Comparison of ENCODE assay signal across 19 cellular contexts in genomic region chr9:105280730-105281129, GRCh38. TPM values are rescaled to one million over a fixed set of nuclear protein-coding genes. Genes with fewer than 3 reads are reported as not detected.
DNase-seq lines count a peak whose midpoint lies in the region; ATAC-seq, FAIRE-seq and TF ChIP-seq lines count a peak whose summit lies in the region.
"Had no signal": no experiment of that assay in that cellular context is flagged by ENCODE, and none has a peak within 500 bp of the region (broad histone marks: within the 10 kb centered on the region; RNA-seq: fewer than 3 reads in every experiment).

No MANE protein-coding gene starts in this region.

- H3K27me3 ChIP-seq in dorsolateral prefrontal cortex, result no peaks in the 10 kb centered on the region
- H3K27me3 ChIP-seq: testis had no signal

- H3K4me3 Mint-ChIP-seq in naive thymus-derived CD8-positive, alpha-beta T cell, result no peak overlapping the region
- H3K4me3 Mint-ChIP-seq: activated naive CD4-positive, alpha-beta T cell treated with anti-CD3 and anti-CD28 coated beads for 36 hours; brain; CD8-positive, alpha-beta T cell had no signal

- FAIRE-seq in GM19239 (lab: Jason Lieb, UNC), result no peak
- FAIRE-seq: frontal cortex had no signal

- H3K27ac Mint-ChIP-seq in naive thymus-derived CD8-positive, alpha-beta T cell, result no peak overlapping the region
- H3K27ac Mint-ChIP-seq: activated naive CD4-positive, alpha-beta T cell treated with anti-CD3 and anti-CD28 coated beads for 36 hours; brain; CD8-positive, alpha-beta T cell had no signal

- ATAC-seq in GM19351 (IDR thresholded peaks at IDR 0.05; ENCODE audit: unreplicated experiment) (peak; percentile 44), HG03442 (IDR thresholded peaks at IDR 0.05; ENCODE audit: unreplicated experiment) (no peak), HG03457 (IDR thresholded peaks at IDR 0.05; ENCODE audit: unreplicated experiment) (no peak)
- ATAC-seq in naive thymus-derived CD8-positive, alpha-beta T cell, result no peak
- ATAC-seq: CD8-positive, alpha-beta T cell had no signal

- intact Hi-C loops in dorsolateral prefrontal cortex (cut with DNase I), result no loop called here

- POLR2A ChIA-PET in naive thymus-derived CD8-positive, alpha-beta T cell (lab: Charles Lee), result no interaction called here

- no peaks in the 10 kb centered on the region for H3K9me3 Mint-ChIP-seq in naive thymus-derived CD8-positive, alpha-beta T cell
- H3K9me3 Mint-ChIP-seq: activated naive CD4-positive, alpha-beta T cell treated with anti-CD3 and anti-CD28 coated beads for 36 hours; CD8-positive, alpha-beta T cell had no signal

- H3K36me3 Mint-ChIP-seq in naive thymus-derived CD8-positive, alpha-beta T cell, result peaks cover 0 to 4% (median 4%) of the 10 kb centered on the region in 3 donors
- H3K36me3 Mint-ChIP-seq: brain; CD8-positive, alpha-beta T cell had no signal

- peaks cover 0 to 8% (median 2%) of the 10 kb centered on the region in 4 donors for H3K4me1 Mint-ChIP-seq in naive thymus-derived CD8-positive, alpha-beta T cell
- H3K4me1 Mint-ChIP-seq: brain had no signal

- TF ChIP-seq CTCF in dorsolateral prefrontal cortex (IDR thresholded peaks at IDR 0.05 in 54 of 56, conservative IDR thresholded peaks at IDR 0.05 in 2 of 56; ENCODE audit: low read depth in 1 of 56, partially characterized antibody in 56 of 56), result no peak

- H3K27me3 Mint-ChIP-seq in naive thymus-derived CD8-positive, alpha-beta T cell, result no peaks in the 10 kb centered on the region

- no peak overlapping the region for H3K4me3 ChIP-seq in dorsolateral prefrontal cortex
- H3K4me3 ChIP-seq: left ventricle myocardium inferior, testis had no signal

- DNase-seq in MV-4-11 (lab: John Stamatoyannopoulos, UW) (peak; percentile 19), dorsolateral prefrontal cortex (no peak), kidney tubule cell (ENCODE audit: low spot score) (peak; percentile 72), GM19239 (ENCODE audit: insufficient read length, low spot score) (no peak)
- no peak for DNase-seq in naive thymus-derived CD8-positive, alpha-beta T cell
- DNase-seq: activated CD4-positive, alpha-beta T cell treated with anti-CD3 and anti-CD28 coated beads, Interleukin-2, amount 50 U/mL, for 4 hours; activated naive CD4-positive, alpha-beta T cell treated with anti-CD3 and anti-CD28 coated beads for 36 hours; activated T-cell treated with anti-CD3 and anti-CD28 coated beads, Interleukin-2, amount 50 U/mL, for 1 hour; CD8-positive, alpha-beta T cell; effector CD8-positive, alpha-beta T cell; left ventricle myocardium inferior; NCI-H2171; NCI-H748 treated with DMSO at 0.1 percent for 48 hours; testis had no signal

- peak overlapping the region in 53 of 59 donors; percentile 1 to 99 (median 86) for H3K27ac ChIP-seq in dorsolateral prefrontal cortex
- H3K27ac ChIP-seq: left ventricle myocardium inferior, testis had no signal

RNA-seq across cellular contexts. Expression of gene SLC44A1, which starts 36.3 kb away (rescaled TPM):
- 100 to 1,000 TPM in 103 of 120 experiments, 10 to 100 TPM in 17; 60.7 to 602 (median 176) TPM for total RNA-seq in dorsolateral prefrontal cortex
- 1 to 10 TPM; 8.2 to 9.4 TPM for total RNA-seq in naive thymus-derived CD8-positive, alpha-beta T cell
- polyA plus RNA-seq in naive thymus-derived CD8-positive, alpha-beta T cell, result 10 to 100 TPM; 12.2 to 16.8 (median 14.3) TPM

Comparison
In these comparisons a context has a peak if more than half of its experiments do, and no peak if none do; other contexts are left out.
1. DNase-seq: peak in MV-4-11 (single experiment) and kidney tubule cell (single experiment); none in dorsolateral prefrontal cortex (0 of 10), naive thymus-derived CD8-positive, alpha-beta T cell (0 of 10) and GM19239 (single experiment).
2. RNA of gene SLC44A1, which starts 36.3 kb away (total RNA-seq): 60.7 to 602 TPM in dorsolateral prefrontal cortex; 8.2 to 9.4 TPM in naive thymus-derived CD8-positive, alpha-beta T cell; every median in the first group is over 4 times any median in the second.